In genomic region chr6:131348572-131348971, GRCh38 we compare ENCODE assay signal across 21 cellular contexts.
"Had no signal": no experiment of that assay in that cellular context is flagged by ENCODE, and none has a peak within 500 bp of the region (broad histone marks: within the 10 kb centered on the region; RNA-seq: fewer than 3 reads in every experiment).

No MANE protein-coding gene starts in this region.

- H3K27ac ChIP-seq: brain microvascular endothelial cell, cardiac muscle cell had no signal

- H3K27ac Mint-ChIP-seq: activated CD8-positive, alpha-beta T cell treated with anti-CD3 and anti-CD28 coated beads for 36 hours; activated naive CD4-positive, alpha-beta T cell treated with anti-CD3 and anti-CD28 coated beads, Interleukin-2, amount 10 ng/mL, durations not matched to agents 7 days and 5 days; activated naive CD8-positive, alpha-beta T cell treated with anti-CD3 and anti-CD28 coated beads for 36 hours; activated T-cell treated with anti-CD3 and anti-CD28 coated beads, Interleukin-2, amount 50 U/mL, for 72 hours; activated T-helper 2 cell treated with anti-CD3 and anti-CD28 coated beads, Interferon-gamma antibody, Interleukin-2, Interleukin-4, amounts not matched to agents 10 μg/mL and 5 μg/mL and 100 μg/mL, durations not matched to agents 14 hours and 24 hours and 36 hours had no signal

- H3K4me3 Mint-ChIP-seq: activated CD8-positive, alpha-beta T cell treated with anti-CD3 and anti-CD28 coated beads for 36 hours; activated naive CD4-positive, alpha-beta T cell treated with anti-CD3 and anti-CD28 coated beads, Interleukin-2, amount 10 ng/mL, durations not matched to agents 7 days and 5 days; activated naive CD8-positive, alpha-beta T cell treated with anti-CD3 and anti-CD28 coated beads for 36 hours; activated T-cell treated with anti-CD3 and anti-CD28 coated beads, Interleukin-2, amount 50 U/mL, for 72 hours had no signal

- ATAC-seq: activated CD8-positive, alpha-beta T cell treated with anti-CD3 and anti-CD28 coated beads for 36 hours; activated T-cell treated with anti-CD3 and anti-CD28 coated beads, Interleukin-2, amount 50 U/mL, for 72 hours; K562 had no signal

- DNase-seq: activated CD4-positive, alpha-beta T cell treated with anti-CD3 and anti-CD28 coated beads for 4 hours; activated CD8-positive, alpha-beta memory T cell treated with anti-CD3 and anti-CD28 coated beads, Interleukin-2, amount 50 U/mL, for 4 hours; activated CD8-positive, alpha-beta T cell treated with anti-CD3 and anti-CD28 coated beads for 36 hours; activated gamma-delta T cell treated with Interleukin-2 at 50 U/mL for 16 hours; activated naive CD4-positive, alpha-beta T cell treated with anti-CD3 and anti-CD28 coated beads, Interleukin-2, amount 10 ng/mL, durations not matched to agents 7 days and 5 days; activated naive CD8-positive, alpha-beta T cell treated with anti-CD3 and anti-CD28 coated beads for 36 hours; activated T-cell treated with anti-CD3 and anti-CD28 coated beads, Interleukin-2, amount 50 U/mL, for 72 hours; brain microvascular endothelial cell; NCI-H1048; NCI-H146; NCI-H187 treated with DMSO at 0.1 percent for 48 hours; NCI-H2171; NCI-H2227 treated with DMSO at 0.1 percent for 48 hours; NCI-H526; NCI-H774; SIG-M5; T-helper 2 cell; T1000 had no signal

- H3K27me3 Mint-ChIP-seq: activated CD8-positive, alpha-beta T cell treated with anti-CD3 and anti-CD28 coated beads for 36 hours; activated naive CD4-positive, alpha-beta T cell treated with anti-CD3 and anti-CD28 coated beads, Interleukin-2, amount 10 ng/mL, durations not matched to agents 7 days and 5 days; activated naive CD8-positive, alpha-beta T cell treated with anti-CD3 and anti-CD28 coated beads for 36 hours had no signal

- H3K36me3 Mint-ChIP-seq: activated naive CD4-positive, alpha-beta T cell treated with anti-CD3 and anti-CD28 coated beads, Interleukin-2, amount 10 ng/mL, durations not matched to agents 7 days and 5 days had no signal

- H3K4me3 ChIP-seq: cardiac muscle cell, K562 had no signal

- H3K9me3 Mint-ChIP-seq: activated CD8-positive, alpha-beta T cell treated with anti-CD3 and anti-CD28 coated beads for 36 hours; activated naive CD4-positive, alpha-beta T cell treated with anti-CD3 and anti-CD28 coated beads, Interleukin-2, amount 10 ng/mL, durations not matched to agents 7 days and 5 days; activated naive CD8-positive, alpha-beta T cell treated with anti-CD3 and anti-CD28 coated beads for 36 hours; activated T-cell treated with anti-CD3 and anti-CD28 coated beads, Interleukin-2, amount 50 U/mL, for 72 hours; activated T-helper 2 cell treated with anti-CD3 and anti-CD28 coated beads, Interferon-gamma antibody, Interleukin-2, Interleukin-4, amounts not matched to agents 10 μg/mL and 5 μg/mL and 100 μg/mL, durations not matched to agents 14 hours and 24 hours and 36 hours had no signal

- H3K36me3 ChIP-seq: brain microvascular endothelial cell, cardiac muscle cell had no signal

- H3K27me3 ChIP-seq: brain microvascular endothelial cell, cardiac muscle cell had no signal
